ENCODE assay signal across 12 cellular contexts in the genomic region with DNA sequence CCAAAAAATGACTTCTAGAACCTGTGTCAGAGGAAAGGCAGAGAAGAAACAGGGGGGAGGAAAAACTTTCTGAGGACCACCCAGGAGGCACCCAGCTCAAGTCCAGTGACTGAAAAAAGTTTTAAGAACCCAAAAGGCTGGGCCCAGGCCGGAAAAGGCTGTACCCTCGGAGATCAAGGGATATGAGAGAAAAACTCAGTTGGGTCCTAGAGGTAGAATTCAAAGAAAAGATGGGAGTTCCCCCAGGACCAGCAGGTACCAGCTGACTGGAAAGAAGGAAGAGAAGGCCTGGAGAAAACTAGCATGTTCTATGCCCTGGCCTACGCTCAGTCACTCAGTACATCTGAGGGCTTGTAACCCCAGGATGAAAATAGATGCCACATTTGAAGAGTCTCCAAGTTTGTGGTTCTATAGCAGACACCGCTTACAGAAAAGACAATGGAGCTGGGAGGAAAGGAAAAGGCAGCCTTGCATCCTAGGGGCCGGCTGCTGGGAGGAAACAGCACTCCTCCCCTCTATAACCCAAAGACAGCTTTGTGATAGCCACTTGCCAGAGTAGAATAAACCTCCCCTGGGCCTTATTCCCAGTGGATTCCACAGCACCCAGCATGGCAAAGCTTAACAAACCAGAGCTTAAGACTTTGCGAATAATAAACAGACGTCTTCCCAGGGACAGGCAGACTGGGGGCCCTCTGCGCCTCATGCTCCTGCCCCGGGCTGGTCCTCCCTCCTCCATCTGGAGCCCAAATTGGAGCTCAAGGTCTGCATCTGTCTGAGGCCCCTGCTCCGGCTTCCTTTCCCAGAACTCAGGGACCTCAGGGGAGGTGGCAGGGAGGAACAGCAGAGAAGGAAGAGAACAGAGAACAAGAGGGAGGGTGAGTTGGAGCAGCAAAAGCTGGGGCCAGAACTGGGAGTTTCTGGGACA. TPM values are rescaled to one million over a fixed set of nuclear protein-coding genes. Genes with fewer than 3 reads are reported as not detected.
A peak's percentile ranks its signal among the peaks of the same experiment; 100 is the strongest.
DNase-seq lines count a peak whose midpoint lies in the region; ATAC-seq, FAIRE-seq and TF ChIP-seq lines count a peak whose summit lies in the region.
"Had no signal": no experiment of that assay in that cellular context is flagged by ENCODE, and none has a peak within 500 bp of the region (broad histone marks: within the 10 kb centered on the region; RNA-seq: fewer than 3 reads in every experiment).

No MANE protein-coding gene starts in this region.

- no peaks in the 10 kb centered on the region for H3K36me3 Mint-ChIP-seq in activated naive CD4-positive, alpha-beta T cell treated with anti-CD3 and anti-CD28 coated beads, Interleukin-2, amount 50 U/mL, for 24 hours

- no peaks in the 10 kb centered on the region for H3K9me1 ChIP-seq in K562 (ENCODE audit: control insufficient read depth, insufficient read depth, low read length)

- no peak for TF ChIP-seq POLR2A in K562 (conservative IDR thresholded peaks at IDR 0.05)
- no peak for TF ChIP-seq POLR2A in vagina (IDR thresholded peaks at IDR 0.05)

- ATAC-seq in K562 (no peak), upper lobe of right lung (no peak), HG02938 (IDR thresholded peaks at IDR 0.05; ENCODE audit: unreplicated experiment) (no peak)
- ATAC-seq: GM12878, pancreas had no signal

- CTCF ChIA-PET in K562 (lab: Yijun Ruan, JAX; ENCODE audit: low intra/inter-chr PET ratio) = interaction anchor here (0.6 to 0.7 kb wide), 2 partner anchors 137 to 258 kb away, joined by 3 to 4 read pairs; no protein-coding TSS in a partner anchor

- POLR2A ChIA-PET in K562 (lab: Yijun Ruan, JAX) = interaction anchor here (0.7 to 3.3 kb wide), 16 partner anchors 9 to 1536 kb away, joined by 3 to 31 read pairs (median 3); a partner anchor contains a TSS

- intact Hi-C loops in K562 (cut with micrococcal nuclease) = loop anchor here (10.0 kb wide), 1 partner anchor 337 kb away; no protein-coding TSS in a partner anchor
- intact Hi-C loops in upper lobe of right lung (cut with DNase I) = loop anchor here (5.0 kb wide), 2 partner anchors 104 to 254 kb away; a partner anchor contains a TSS
- intact Hi-C loops in vagina (cut with DNase I) = loop anchor here (5.0 kb wide), 1 partner anchor 104 kb away; no protein-coding TSS in a partner anchor

- no peaks in the 10 kb centered on the region; the same call in 2 of the 3 replicates for H3K36me3 ChIP-seq in K562 (ENCODE audit: control insufficient read depth, insufficient read depth, low read length)
- H3K36me3 ChIP-seq in muscle layer of colon (ENCODE audit: insufficient read depth, low read length) = no peaks in the 10 kb centered on the region
- H3K36me3 ChIP-seq in upper lobe of right lung = peaks cover 3% of the 10 kb centered on the region
- peaks cover 0 to 6% of the 10 kb centered on the region in 2 donors for H3K36me3 ChIP-seq in vagina
- H3K36me3 ChIP-seq: pancreas had no signal

- BruUV-seq in K562 (replicated peaks; lab: Mats Ljungman, UMichigan) = no TSS peak

- H3K4me1 ChIP-seq in K562 (replicated peaks in 1 of 2; ENCODE audit: control insufficient read depth in 2 of 2, insufficient read depth in 2 of 2, low read length in 2 of 2) = peaks cover 47 to 59% of the 10 kb centered on the region in 2 experiments
- H3K4me1 ChIP-seq in muscle layer of colon (ENCODE audit: insufficient read depth, low read length) = peaks cover 52% of the 10 kb centered on the region
- peaks cover 56% of the 10 kb centered on the region for H3K4me1 ChIP-seq in upper lobe of right lung
- peaks cover 76% of the 10 kb centered on the region for H3K4me1 ChIP-seq in vagina

- in situ Hi-C loops in K562 (cut with MboI) = loop anchor here (5.0 to 10.0 kb wide), 2 partner anchors 104 to 137 kb away; no protein-coding TSS in a partner anchor

- H3K4me3 ChIP-seq in K562 = no peak overlapping the region
- no peak overlapping the region for H3K4me3 ChIP-seq in muscle layer of colon (ENCODE audit: low read depth in 1 of 2, low read length in 2 of 2)
- no peak overlapping the region for H3K4me3 ChIP-seq in upper lobe of right lung
- H3K4me3 ChIP-seq in vagina = no peak overlapping the region
- H3K4me3 ChIP-seq: GM12878, pancreas had no signal

- no peaks in the 10 kb centered on the region for H3K27me3 Mint-ChIP-seq in activated naive CD4-positive, alpha-beta T cell treated with anti-CD3 and anti-CD28 coated beads, Interleukin-2, amount 50 U/mL, for 24 hours

- H3K27me3 ChIP-seq in K562 (ENCODE audit: control insufficient read depth in 2 of 2, insufficient read depth in 2 of 2, low read length in 2 of 2) (no peaks in the 10 kb centered on the region), muscle layer of colon (ENCODE audit: control insufficient read depth in 1 of 2, insufficient read depth in 2 of 2, low read length in 2 of 2) (no peaks in the 10 kb centered on the region), upper lobe of right lung (no peaks in the 10 kb centered on the region), vagina (no peaks in the 10 kb centered on the region)
- H3K27me3 ChIP-seq: pancreas had no signal

- no peak for DNase-seq in activated naive CD4-positive, alpha-beta T cell treated with Interleukin-2 at 50 U/mL for 16 hours
- DNase-seq in K562 (ENCODE audit: extremely low read depth in 1 of 4, low spot score in 3 of 4) = peak in 1 of 4 experiments; percentile 13
- no peak for DNase-seq in upper lobe of right lung
- DNase-seq in vagina (ENCODE audit: extremely low spot score in 2 of 2) = no peak
- DNase-seq in mucosa of gallbladder (ENCODE audit: low spot score) = no peak
- DNase-seq: NCI-H1930, pancreas, SW 1271 had no signal

- no peaks in the 10 kb centered on the region for H3K9me3 ChIP-seq in K562 (replicated peaks; ENCODE audit: control insufficient read depth, insufficient read depth, low read depth, low read length)
- H3K9me3 ChIP-seq in muscle layer of colon (ENCODE audit: low read length) = no peaks in the 10 kb centered on the region
- no peaks in the 10 kb centered on the region for H3K9me3 ChIP-seq in upper lobe of right lung
- H3K9me3 ChIP-seq in vagina = no peaks in the 10 kb centered on the region
- H3K9me3 ChIP-seq: pancreas had no signal

- no peak for TF ChIP-seq CTCF in K562 (IDR thresholded peaks at IDR 0.05 in 2 of 3, conservative IDR thresholded peaks at IDR 0.05 in 1 of 3; ENCODE audit: insufficient read depth in 2 of 3, low read depth in 1 of 3, low read length in 3 of 3)
- no peak for TF ChIP-seq CTCF in upper lobe of right lung (IDR thresholded peaks at IDR 0.05)
- TF ChIP-seq CTCF in vagina (IDR thresholded peaks at IDR 0.05) = no peak

- H4K20me1 ChIP-seq in K562 (replicated peaks; ENCODE audit: control insufficient read depth, insufficient read depth, low read length) = no peaks in the 10 kb centered on the region

- WGBS in K562 (ENCODE audit: insufficient coverage, low coverage, missing lambda C conversion rate) = 64% methylated on average over 10 of the region's 10 CpGs

- peak overlapping the region; percentile 31 to 32; a peak in 2 of 4 replicates for H3K9ac ChIP-seq in K562 (ENCODE audit: insufficient read depth in 1 of 2, low read depth in 2 of 2, low read length in 2 of 2)
- H3K9ac ChIP-seq in muscle layer of colon (ENCODE audit: low read length) = peak overlapping the region; percentile 65

- no peak overlapping the region; the same call in 2 of the 3 replicates for H3K27ac ChIP-seq in K562 (ENCODE audit: extremely low read depth, low read depth, low read length)
- H3K27ac ChIP-seq in muscle layer of colon (ENCODE audit: low read depth, low read length) = peak overlapping the region; percentile 74
- H3K27ac ChIP-seq in upper lobe of right lung = peak overlapping the region; percentile 36
- no peak overlapping the region for H3K27ac ChIP-seq in vagina
- H3K27ac ChIP-seq: pancreas had no signal

- TF ChIP-seq EP300 in K562 (IDR thresholded peaks at IDR 0.05; ENCODE audit: low read length) = no peak

- peak overlapping the region; percentile 86 for H3K4me3 Mint-ChIP-seq in activated naive CD4-positive, alpha-beta T cell treated with anti-CD3 and anti-CD28 coated beads, Interleukin-2, amount 50 U/mL, for 24 hours

- FAIRE-seq in K562 (lab: Jason Lieb, UNC) = no peak
- FAIRE-seq: GM12878, pancreas had no signal

- H3K4me1 Mint-ChIP-seq in activated naive CD4-positive, alpha-beta T cell treated with anti-CD3 and anti-CD28 coated beads, Interleukin-2, amount 50 U/mL, for 24 hours = peaks cover 73% of the 10 kb centered on the region

- H3K27ac Mint-ChIP-seq in activated naive CD4-positive, alpha-beta T cell treated with anti-CD3 and anti-CD28 coated beads, Interleukin-2, amount 50 U/mL, for 24 hours = peak overlapping the region; percentile 100

- H2AFZ ChIP-seq in K562 (ENCODE audit: low read depth, low read length) = peak overlapping the region; percentile 65

- peak overlapping the region; percentile 9; the same call in 1 of the 2 replicates for H3K4me2 ChIP-seq in K562 (ENCODE audit: insufficient read depth, low read length)

- no peak for TF ChIP-seq RAD21 in K562 (CRISPR knock-in tag; conservative IDR thresholded peaks at IDR 0.05 in 1 of 2, IDR thresholded peaks at IDR 0.05 in 1 of 2)

- peaks cover 9% of the 10 kb centered on the region; the same call in 2 of the 3 replicates for H3K79me2 ChIP-seq in K562 (ENCODE audit: control insufficient read depth, insufficient read depth, low read length)

- H3K9me3 Mint-ChIP-seq in activated naive CD4-positive, alpha-beta T cell treated with anti-CD3 and anti-CD28 coated beads, Interleukin-2, amount 50 U/mL, for 24 hours = no peaks in the 10 kb centered on the region

TF ChIP-seq in K562, 482 proteins besides CTCF, POLR2A, EP300 and RAD21 (continues in another document):
- no peak for TF ChIP-seq ZNF274 (IDR thresholded peaks at IDR 0.05; ENCODE audit: borderline replicate concordance, low read depth, low read length)

RNA-seq across cellular contexts. Expression of a gene that starts 8.9 kb away (rescaled TPM):
- total RNA-seq in K562 (2011; cell fraction: chromatin; rRNA removed; ENCODE audit: low replicate concordance) = 128 and 137 TPM in 2 replicates
- 89.7 and 95.9 TPM in 2 replicates for total RNA-seq in K562 (2011; cell fraction: nucleolus; rRNA removed)
- 111 and 145 TPM in 2 replicates for total RNA-seq in K562 (2011; cell fraction: nucleoplasm; rRNA removed)
- total RNA-seq in K562 (2014; rRNA removed) = 37.8 and 45.6 TPM in 2 replicates
- 41.0 and 43.8 TPM in 2 replicates for total RNA-seq in K562 (2014; rRNA removed; fragmentation: Illumina TruSeq; extraction: Trizol)
- total RNA-seq in K562 (2015; rRNA removed; fragmentation: Illumina TruSeq; extraction: Trizol) = 29.4 and 32.3 TPM in 2 replicates
- total RNA-seq in K562 (2021) = 49.1 and 51.4 TPM in 2 replicates
- 52.8 and 57.2 TPM in 2 replicates for polyA plus RNA-seq in K562 (2011; rRNA removed)
- polyA plus RNA-seq in K562 (2011; cell fraction: cytosol; rRNA removed) = 58.0 and 76.8 TPM in 2 replicates
- 33.2 and 40.6 TPM in 2 replicates for polyA plus RNA-seq in K562 (2011; cell fraction: nucleus; rRNA removed)
- 24.5 and 33.6 TPM in 2 replicates for polyA plus RNA-seq in K562 (2012)
- 49.2 and 52.6 TPM in 2 replicates for polyA plus RNA-seq in K562 (2014; fragmentation: Illumina TruSeq; extraction: Trizol)
- 10 to 100 TPM; 58.9 to 84.0 TPM for polyA plus RNA-seq in K562 (2014; fragmentation: Nextera tagmentation; extraction: Ambion mirVana)
- 57.1 and 60.3 TPM in 2 replicates for polyA plus RNA-seq in K562 (2014; rRNA removed)
- 89.5 and 117 TPM in 2 replicates for polyA minus RNA-seq in K562 (2011; rRNA and poly(A)+ RNA removed)
- 30.9 and 35.3 TPM in 2 replicates for polyA minus RNA-seq in K562 (2011; cell fraction: cytosol; rRNA and poly(A)+ RNA removed)
- polyA minus RNA-seq in K562 (2011; cell fraction: nucleus; rRNA and poly(A)+ RNA removed) = 37.0 and 60.9 TPM in 2 replicates
- 31.1 TPM for total RNA-seq in upper lobe of right lung
- 35.6 TPM for total RNA-seq in vagina
- total RNA-seq in mucosa of gallbladder = 26.3 TPM

Comparison
In these comparisons a context has a peak if more than half of its experiments do, and no peak if none do; other contexts are left out.
1. H3K27ac ChIP-seq: peak in muscle layer of colon (single experiment) and upper lobe of right lung (single experiment); none in K562 (single experiment) and vagina (single experiment).